8 cellular contexts compared by ENCODE assay signal in the genomic region with DNA sequence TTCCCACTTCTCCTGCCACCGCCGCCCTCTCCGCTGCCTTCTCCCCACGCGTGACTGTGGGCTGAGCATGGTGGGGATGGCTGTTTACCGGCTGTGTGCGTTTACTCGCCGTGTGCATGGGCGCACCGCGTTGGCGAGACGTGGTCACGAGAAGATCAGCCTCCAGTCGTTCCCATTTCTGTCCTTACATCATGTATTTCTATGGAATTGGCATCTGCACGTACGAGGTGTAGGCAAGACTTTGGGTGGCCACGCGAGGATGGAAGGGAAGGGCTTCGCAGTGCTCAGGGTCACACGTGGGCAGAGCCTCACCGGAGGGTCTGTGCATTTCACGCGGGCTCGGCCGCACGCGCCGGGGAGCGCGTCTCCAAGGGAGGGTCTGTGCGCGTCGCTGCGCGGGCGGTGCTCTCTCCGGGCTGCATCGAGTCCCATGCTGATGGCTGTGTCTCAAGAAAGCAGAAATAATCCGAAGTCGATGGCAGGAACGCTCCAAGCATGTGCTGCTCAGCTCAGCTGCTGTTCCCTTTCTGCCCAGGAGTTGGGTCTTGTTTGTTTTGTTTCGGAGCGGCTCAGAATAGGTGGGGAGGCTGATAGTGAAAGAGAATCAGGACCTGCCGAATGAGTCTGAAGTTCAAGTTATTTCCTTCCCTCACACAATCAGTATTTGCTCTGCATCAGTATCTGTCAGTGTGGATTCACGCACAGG. TPM values are rescaled to one million over a fixed set of nuclear protein-coding genes. Genes with fewer than 3 reads are reported as not detected.
DNase-seq lines count a peak whose midpoint lies in the region; TF ChIP-seq lines count a peak whose summit lies in the region.

No MANE protein-coding gene starts in this region.

- H3K9me2 ChIP-seq in MM.1S (replicated peaks; ENCODE audit: insufficient read depth, low read length), result no peaks in the 10 kb centered on the region

- DNase-seq in AG09309 (ENCODE audit: low read depth), result no peak
- DNase-seq in MM.1S, result peak; percentile 81
- peak; percentile 60 for DNase-seq in activated CD4-positive, alpha-beta memory T cell treated with anti-CD3 and anti-CD28 coated beads, Interleukin-2, amount 10 ng/mL, durations not matched to agents 7 days and 5 days
- DNase-seq in effector CD4-positive, alpha-beta T cell, result peak; percentile 32
- peak; percentile 38 to 46 for DNase-seq in lung microvascular endothelial cell (ENCODE audit: low read depth in 2 of 2)
- DNase-seq in stimulated activated CD8-positive, alpha-beta memory T cell treated with anti-CD3 and anti-CD28 coated beads, Interleukin-4, amount 100 ng/mL, for 24 hours (ENCODE audit: low read depth), result peak; percentile 11
- no peak for DNase-seq in NCI-H1048 (lab: John Stamatoyannopoulos, UW)

- TF ChIP-seq CTCF in AG09309 (IDR thresholded peaks at IDR 0.05; ENCODE audit: control insufficient read depth, insufficient read depth, low read depth, low read length, missing control alignments) (no peak), MM.1S (IDR thresholded peaks at IDR 0.05; ENCODE audit: low read length) (peak; percentile 15; the same call in 1 of the 2 replicates)

- CTCF ChIA-PET in activated CD4-positive, alpha-beta memory T cell treated with anti-CD3 and anti-CD28 coated beads, Interleukin-2, amount 10 ng/mL, durations not matched to agents 7 days and 5 days (lab: Charles Lee), result interaction anchor here (0.6 to 4.5 kb wide), 7 partner anchors 56 to 360 kb away, joined by 3 to 26 read pairs (median 3); no protein-coding TSS in a partner anchor

- peaks cover 43% of the 10 kb centered on the region for H3K4me1 Mint-ChIP-seq in activated CD4-positive, alpha-beta memory T cell treated with anti-CD3 and anti-CD28 coated beads, Interleukin-2, amount 10 ng/mL, durations not matched to agents 7 days and 5 days

- no peaks in the 10 kb centered on the region for H4K20me1 ChIP-seq in MM.1S (ENCODE audit: insufficient read depth, low read length)

- peak overlapping the region; percentile 61 for H3K27ac ChIP-seq in MM.1S (ENCODE audit: low read length)

- peak overlapping the region; percentile 57 for H3K4me3 ChIP-seq in AG09309 (ENCODE audit: control insufficient read depth, low read depth, low read length)
- H3K4me3 ChIP-seq in MM.1S (ENCODE audit: low read length), result peak overlapping the region; percentile 77

- peak overlapping the region; percentile 75 for H3K4me2 ChIP-seq in MM.1S (ENCODE audit: low read depth, low read length)

- peaks cover 27% of the 10 kb centered on the region for H3K27me3 Mint-ChIP-seq in activated CD4-positive, alpha-beta memory T cell treated with anti-CD3 and anti-CD28 coated beads, Interleukin-2, amount 10 ng/mL, durations not matched to agents 7 days and 5 days

- H3K36me3 ChIP-seq in MM.1S (replicated peaks; ENCODE audit: insufficient read depth, low read length), result no peaks in the 10 kb centered on the region

- peak overlapping the region; percentile 87 for H3K9ac ChIP-seq in MM.1S (ENCODE audit: low read length)

- no peaks in the 10 kb centered on the region for H3K9me3 ChIP-seq in MM.1S (replicated peaks; ENCODE audit: insufficient read depth, low read length)

- H3K36me3 Mint-ChIP-seq in activated CD4-positive, alpha-beta memory T cell treated with anti-CD3 and anti-CD28 coated beads, Interleukin-2, amount 10 ng/mL, durations not matched to agents 7 days and 5 days (ENCODE audit: low read depth), result peaks cover 9% of the 10 kb centered on the region

- POLR2A ChIA-PET in activated CD4-positive, alpha-beta memory T cell treated with anti-CD3 and anti-CD28 coated beads, Interleukin-2, amount 10 ng/mL, durations not matched to agents 7 days and 5 days (lab: Charles Lee), result interaction anchor here (0.6 to 5.1 kb wide), 10 partner anchors 10 to 360 kb away, joined by 3 to 40 read pairs (median 4); no protein-coding TSS in a partner anchor

- H3K79me2 ChIP-seq in MM.1S (ENCODE audit: low read length), result peaks cover 55% of the 10 kb centered on the region

- peaks cover 17% of the 10 kb centered on the region for H3F3A ChIP-seq in MM.1S (ENCODE audit: insufficient read depth, low read length)

- TF ChIP-seq POLR2A in GM19099 (IDR thresholded peaks at IDR 0.05; ENCODE audit: extremely low read depth, insufficient read length, low read depth), result peak; percentile 33

- H3K27ac Mint-ChIP-seq in activated CD4-positive, alpha-beta memory T cell treated with anti-CD3 and anti-CD28 coated beads, Interleukin-2, amount 10 ng/mL, durations not matched to agents 7 days and 5 days, result peak overlapping the region; percentile 90

- peak overlapping the region; percentile 31 for H2AFZ ChIP-seq in MM.1S (ENCODE audit: low read length)

- no peaks in the 10 kb centered on the region for H3K27me3 ChIP-seq in MM.1S (replicated peaks; ENCODE audit: insufficient read depth, low read length)

- H3K4me1 ChIP-seq in MM.1S (ENCODE audit: low read length), result no peaks in the 10 kb centered on the region

- H3K4me3 Mint-ChIP-seq in activated CD4-positive, alpha-beta memory T cell treated with anti-CD3 and anti-CD28 coated beads, Interleukin-2, amount 10 ng/mL, durations not matched to agents 7 days and 5 days, result peak overlapping the region; percentile 89

- no peaks in the 10 kb centered on the region for H3K9me3 Mint-ChIP-seq in activated CD4-positive, alpha-beta memory T cell treated with anti-CD3 and anti-CD28 coated beads, Interleukin-2, amount 10 ng/mL, durations not matched to agents 7 days and 5 days

RNA-seq across cellular contexts. Expression of a gene that starts 1.0 kb away (rescaled TPM):
- 10 to 100 TPM; 16.7 to 17.8 TPM for total RNA-seq in activated CD4-positive, alpha-beta memory T cell treated with anti-CD3 and anti-CD28 coated beads, Interleukin-2, amount 10 ng/mL, durations not matched to agents 7 days and 5 days
- 0.44 and 1.4 TPM in 2 replicates for total RNA-seq in lung microvascular endothelial cell

Comparison
In these comparisons a context has a peak if more than half of its experiments do, and no peak if none do; other contexts are left out.
1. DNase-seq: peak in MM.1S (single experiment), activated CD4-positive, alpha-beta memory T cell treated with anti-CD3 and anti-CD28 coated beads, Interleukin-2, amount 10 ng/mL, durations not matched to agents 7 days and 5 days (single experiment), effector CD4-positive, alpha-beta T cell (single experiment), lung microvascular endothelial cell (2 of 2) and stimulated activated CD8-positive, alpha-beta memory T cell treated with anti-CD3 and anti-CD28 coated beads, Interleukin-4, amount 100 ng/mL, for 24 hours (single experiment); none in AG09309 (single experiment) and NCI-H1048 (single experiment).